ENCODE assay signal across 1 cellular context in the genomic region with DNA sequence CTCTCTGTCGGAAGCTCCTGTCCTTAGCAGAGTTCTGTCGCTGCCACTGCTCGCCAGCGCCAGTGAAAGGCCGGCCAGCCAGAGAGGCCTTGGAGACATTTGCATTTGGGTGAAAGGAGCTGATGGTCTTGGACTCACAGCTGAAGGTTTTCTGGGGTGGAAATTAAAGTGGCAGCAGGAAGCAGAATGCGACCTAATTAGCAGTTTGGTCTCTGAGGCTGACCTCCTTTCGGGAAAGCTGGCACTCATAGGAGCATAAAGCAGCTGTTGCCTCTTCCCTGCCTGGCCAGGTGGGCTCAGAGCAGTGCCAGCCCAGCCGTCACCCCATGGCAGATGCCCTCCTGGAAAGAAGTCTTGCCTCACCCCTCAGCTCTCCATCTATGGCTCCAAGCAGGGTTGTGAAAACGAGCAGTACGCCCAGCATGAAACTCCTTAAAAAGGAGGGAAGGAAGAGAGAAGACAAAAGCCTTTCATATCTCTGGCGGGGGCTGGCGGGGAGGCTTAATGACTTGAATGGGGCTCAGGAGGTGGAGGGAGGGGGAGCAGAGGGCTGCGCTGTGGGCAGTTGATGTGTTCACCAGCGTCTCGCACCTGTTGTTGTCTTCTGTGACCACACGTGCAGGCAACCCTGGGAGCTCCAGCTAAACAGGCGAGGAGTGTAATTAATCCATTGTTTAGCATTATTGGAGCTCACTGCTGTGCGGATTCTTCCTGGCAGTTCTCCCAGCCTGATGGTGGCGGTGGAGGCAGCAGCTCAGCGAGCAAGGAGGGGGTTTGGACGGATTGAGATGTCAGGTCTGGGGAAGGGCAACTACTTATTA.
TF ChIP-seq lines count a peak whose summit lies in the region.

No MANE protein-coding gene starts in this region.

TF ChIP-seq in SK-N-SH, 30 proteins besides CTCF, POLR2A, EP300 and RAD21 (continued from another document):
- TF ChIP-seq, protein P1, sequence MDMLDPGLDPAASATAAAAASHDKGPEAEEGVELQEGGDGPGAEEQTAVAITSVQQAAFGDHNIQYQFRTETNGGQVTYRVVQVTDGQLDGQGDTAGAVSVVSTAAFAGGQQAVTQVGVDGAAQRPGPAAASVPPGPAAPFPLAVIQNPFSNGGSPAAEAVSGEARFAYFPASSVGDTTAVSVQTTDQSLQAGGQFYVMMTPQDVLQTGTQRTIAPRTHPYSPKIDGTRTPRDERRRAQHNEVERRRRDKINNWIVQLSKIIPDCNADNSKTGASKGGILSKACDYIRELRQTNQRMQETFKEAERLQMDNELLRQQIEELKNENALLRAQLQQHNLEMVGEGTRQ (IDR thresholded peaks at IDR 0.05; ENCODE audit: borderline replicate concordance, low read depth, low read length), result no peak
- TF ChIP-seq POLR2AphosphoS5 (IDR thresholded peaks at IDR 0.05; ENCODE audit: low read depth, low read length) (no peak), FOXJ3 (CRISPR knock-in tag; IDR thresholded peaks at IDR 0.05) (no peak), TAF1 (IDR thresholded peaks at IDR 0.05; ENCODE audit: borderline replicate concordance, low read depth, low read length) (no peak)
TF ChIP-seq in SK-N-SH: peak in this region for 0.
